18 cellular contexts compared by ENCODE assay signal in the genomic region with DNA sequence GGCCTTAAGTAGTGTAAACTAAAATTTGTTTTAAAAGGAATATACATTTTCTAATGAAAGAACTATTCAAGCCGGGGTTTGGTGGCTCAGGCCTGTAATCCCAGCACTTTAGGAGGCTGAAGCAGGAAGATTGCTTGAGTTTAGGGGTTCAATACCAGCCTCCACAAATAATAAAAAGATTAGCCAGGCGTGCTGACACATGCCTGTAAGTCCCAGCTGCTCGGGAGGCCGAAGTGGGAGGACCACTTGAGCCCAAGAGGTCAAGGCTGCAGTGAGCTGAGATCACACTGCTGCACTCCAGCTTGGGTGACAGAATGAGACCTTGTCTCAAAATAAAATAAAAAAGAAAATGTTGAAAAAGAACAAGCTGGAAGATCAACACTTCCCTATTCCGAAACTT. TPM values are rescaled to one million over a fixed set of nuclear protein-coding genes. Genes with fewer than 3 reads are reported as not detected.
DNase-seq lines count a peak whose midpoint lies in the region; ATAC-seq and TF ChIP-seq lines count a peak whose summit lies in the region.
"Had no signal": no experiment of that assay in that cellular context is flagged by ENCODE, and none has a peak within 500 bp of the region (broad histone marks: within the 10 kb centered on the region; RNA-seq: fewer than 3 reads in every experiment).

No MANE protein-coding gene starts in this region.

- H3K4me3 ChIP-seq in GM23338 (no peak overlapping the region), HUES6 (ENCODE audit: low read depth, low read length) (no peak overlapping the region)
- H3K4me3 ChIP-seq: BLaER1 treated with 17β-estradiol and CSF1 and Interleukin-3, amounts not matched to agents 10 nM and 100 nM had no signal

- no peaks in the 10 kb centered on the region for H3K9me2 ChIP-seq in GM23338 (ENCODE audit: insufficient read depth)

- H4K20me1 ChIP-seq in GM23338 (replicated peaks; ENCODE audit: insufficient read depth): peaks cover 33% of the 10 kb centered on the region

- no peak overlapping the region for H2AFZ ChIP-seq in GM23338

- H3K9me3 Mint-ChIP-seq in GM23338 (no peaks in the 10 kb centered on the region), mesothelial cell of epicardium (peaks cover 4% of the 10 kb centered on the region), type B pancreatic cell (no peaks in the 10 kb centered on the region)
- no peaks in the 10 kb centered on the region for H3K9me3 Mint-ChIP-seq in natural killer cell treated with Interleukin-12 subunit alpha and Interleukin-12 subunit beta and Interleukin-15 and Interleukin-18, amount 100 ng/mL, for 72 hours
- H3K9me3 Mint-ChIP-seq: CD8-positive, alpha-beta T cell; IgD-negative memory B cell had no signal

- 0 out of 2 replicates have a peak overlapping the region, but pooled peaks have one; percentile 16 for H3K27ac Mint-ChIP-seq in GM23338
- peak overlapping the region; percentile 9 for H3K27ac Mint-ChIP-seq in mesothelial cell of epicardium
- peak overlapping the region; percentile 23 for H3K27ac Mint-ChIP-seq in type B pancreatic cell
- H3K27ac Mint-ChIP-seq in natural killer cell treated with Interleukin-12 subunit alpha and Interleukin-12 subunit beta and Interleukin-15 and Interleukin-18, amount 100 ng/mL, for 72 hours: no peak overlapping the region
- H3K27ac Mint-ChIP-seq: B cell; CD8-positive, alpha-beta T cell; IgD-negative memory B cell had no signal

- H3K36me3 Mint-ChIP-seq in GM23338 (ENCODE audit: low read depth): peaks cover 77% of the 10 kb centered on the region
- H3K36me3 Mint-ChIP-seq in mesothelial cell of epicardium: peaks cover 54% of the 10 kb centered on the region
- H3K36me3 Mint-ChIP-seq in type B pancreatic cell: peaks cover 39% of the 10 kb centered on the region
- H3K36me3 Mint-ChIP-seq in natural killer cell treated with Interleukin-12 subunit alpha and Interleukin-12 subunit beta and Interleukin-15 and Interleukin-18, amount 100 ng/mL, for 72 hours: peaks cover 37% of the 10 kb centered on the region

- H3K9me3 ChIP-seq in HUES6 (ENCODE audit: control insufficient read depth, insufficient read depth, low read depth, low read length): no peaks in the 10 kb centered on the region
- H3K9me3 ChIP-seq: BLaER1 treated with 17β-estradiol and CSF1 and Interleukin-3, amounts not matched to agents 10 nM and 100 nM had no signal

- H3K4me3 Mint-ChIP-seq in GM23338: no peak overlapping the region
- no peak overlapping the region for H3K4me3 Mint-ChIP-seq in mesothelial cell of epicardium
- no peak overlapping the region for H3K4me3 Mint-ChIP-seq in type B pancreatic cell
- no peak overlapping the region for H3K4me3 Mint-ChIP-seq in natural killer cell treated with Interleukin-12 subunit alpha and Interleukin-12 subunit beta and Interleukin-15 and Interleukin-18, amount 100 ng/mL, for 72 hours
- H3K4me3 Mint-ChIP-seq: B cell; CD8-positive, alpha-beta T cell; IgD-negative memory B cell had no signal

- peaks cover 8% of the 10 kb centered on the region; the same call in 1 of the 2 replicates for H3F3A ChIP-seq in GM23338 (replicated peaks; ENCODE audit: low read depth)

- no peak overlapping the region for H3K4me2 ChIP-seq in GM23338
- H3K4me2 ChIP-seq: BLaER1 treated with 17β-estradiol and CSF1 and Interleukin-3, amounts not matched to agents 10 nM and 100 nM had no signal

- peaks cover 84% of the 10 kb centered on the region for H3K79me2 ChIP-seq in GM23338 (replicated peaks; ENCODE audit: insufficient read depth)

- no peaks in the 10 kb centered on the region; the same call in 1 of the 2 replicates for H3K4me1 ChIP-seq in GM23338 (ENCODE audit: insufficient read depth)
- no peaks in the 10 kb centered on the region for H3K4me1 ChIP-seq in HUES6 (ENCODE audit: control insufficient read depth, insufficient read depth, low read length)
- H3K4me1 ChIP-seq: BLaER1 treated with 17β-estradiol and CSF1 and Interleukin-3, amounts not matched to agents 10 nM and 100 nM had no signal

- no peak for ATAC-seq in GM23338
- no peak for ATAC-seq in natural killer cell treated with Interleukin-12 subunit alpha and Interleukin-12 subunit beta and Interleukin-15 and Interleukin-18, amount 100 ng/mL, for 72 hours
- ATAC-seq: CD8-positive, alpha-beta T cell had no signal

- TF ChIP-seq CTCF in GM23338 (conservative IDR thresholded peaks at IDR 0.05; ENCODE audit: low read depth in 2 of 2) (no peak), mesothelial cell of epicardium (IDR thresholded peaks at IDR 0.05; ENCODE audit: unreplicated experiment) (no peak), type B pancreatic cell (conservative IDR thresholded peaks at IDR 0.05) (no peak)

- H3K27me3 ChIP-seq in GM23338 (ENCODE audit: insufficient read depth) (no peaks in the 10 kb centered on the region), HUES6 (ENCODE audit: control insufficient read depth, insufficient read depth, low read length) (no peaks in the 10 kb centered on the region)
- H3K27me3 ChIP-seq: BLaER1 treated with 17β-estradiol and CSF1 and Interleukin-3, amounts not matched to agents 10 nM and 100 nM had no signal

- peaks cover 52% of the 10 kb centered on the region for H3K36me3 ChIP-seq in GM23338 (ENCODE audit: insufficient read depth)
- H3K36me3 ChIP-seq in HUES6 (ENCODE audit: control insufficient read depth, insufficient read depth, low read length): peaks cover 95% of the 10 kb centered on the region

- H3K9ac ChIP-seq in HUES6 (ENCODE audit: low read length): no peak overlapping the region

- H3K4me1 Mint-ChIP-seq in GM23338 (peaks cover 4% of the 10 kb centered on the region; the same call in 2 of the 3 replicates), mesothelial cell of epicardium (no peaks in the 10 kb centered on the region), type B pancreatic cell (ENCODE audit: unreplicated experiment) (no peaks in the 10 kb centered on the region)
- H3K4me1 Mint-ChIP-seq in natural killer cell treated with Interleukin-12 subunit alpha and Interleukin-12 subunit beta and Interleukin-15 and Interleukin-18, amount 100 ng/mL, for 72 hours (ENCODE audit: low read depth in 2 of 2): peaks cover 6 to 15% of the 10 kb centered on the region in 2 donors

- peaks cover 3% of the 10 kb centered on the region for H3K27me3 Mint-ChIP-seq in GM23338 (ENCODE audit: insufficient read depth, low read depth, poor library complexity)
- H3K27me3 Mint-ChIP-seq in mesothelial cell of epicardium (ENCODE audit: low read depth): no peaks in the 10 kb centered on the region
- no peaks in the 10 kb centered on the region for H3K27me3 Mint-ChIP-seq in type B pancreatic cell
- H3K27me3 Mint-ChIP-seq in natural killer cell treated with Interleukin-12 subunit alpha and Interleukin-12 subunit beta and Interleukin-15 and Interleukin-18, amount 100 ng/mL, for 72 hours: no peaks in the 10 kb centered on the region
- H3K27me3 Mint-ChIP-seq: B cell, IgD-negative memory B cell had no signal

- no peak overlapping the region; the same call in 1 of the 2 replicates for H3K27ac ChIP-seq in GM23338 (ENCODE audit: low read depth)
- peak overlapping the region; percentile 26; the same call in 1 of the 2 replicates for H3K27ac ChIP-seq in HUES6 (ENCODE audit: low read depth, low read length)
- H3K27ac ChIP-seq: BLaER1 treated with 17β-estradiol and CSF1 and Interleukin-3, amounts not matched to agents 10 nM and 100 nM; HL-60 had no signal

- DNase-seq in GM23338 (ENCODE audit: low spot score) (no peak), mesothelial cell of epicardium (ENCODE audit: low spot score in 2 of 2, unreplicated experiment in 2 of 2) (no peak), type B pancreatic cell (ENCODE audit: extremely low spot score, unreplicated experiment) (no peak), epidermal melanocyte (ENCODE audit: insufficient read length, low spot score) (no peak), NCI-H748 treated with DMSO at 0.1 percent for 48 hours (lab: John Stamatoyannopoulos, UW) (no peak)
- no peak for DNase-seq in natural killer cell treated with Interleukin-12 subunit alpha and Interleukin-12 subunit beta and Interleukin-15 and Interleukin-18, amount 100 ng/mL, for 72 hours (ENCODE audit: low spot score)
- DNase-seq: 8988T; Calu3; CD8-positive, alpha-beta T cell; DMS79 treated with DMSO at 0.1 percent for 48 hours; GF-D8; HCEC 1CT had no signal

TF ChIP-seq in GM23338, 12 proteins besides CTCF, POLR2A, EP300 and RAD21 (continues in another document):
- TF ChIP-seq ZNF331 (CRISPR knock-in tag; IDR thresholded peaks at IDR 0.05; ENCODE audit: low read depth): no peak

RNA-seq across cellular contexts. Expression of a gene that starts 40.1 kb away (rescaled TPM):
- total RNA-seq in GM23338 (2014; rRNA removed; shearing (Covaris generic)): 4.2 and 5.5 TPM in 2 replicates
- polyA plus RNA-seq in GM23338 (2016; fragmentation: Nextera tagmentation; extraction: Ambion mirVana): 1.3 and 1.8 TPM in 2 replicates
- total RNA-seq in mesothelial cell of epicardium (0.66 to 1.1 TPM (median 1.0 TPM) in 3 replicates), type B pancreatic cell (ENCODE audit: low replicate concordance) (0.38 and 1.9 TPM in 2 replicates)
- under 1 TPM; 0.42 to 0.43 TPM for total RNA-seq in natural killer cell treated with Interleukin-12 subunit alpha and Interleukin-12 subunit beta and Interleukin-15 and Interleukin-18, amount 100 ng/mL, for 72 hours
- total RNA-seq: HT1080 had no signal
- polyA plus RNA-seq: IgD-negative memory B cell had no signal

RNA-seq across cellular contexts. Expression of a gene that starts 48.5 kb away (rescaled TPM):
- 65.5 and 70.7 TPM in 2 replicates for total RNA-seq in GM23338 (2014; rRNA removed; shearing (Covaris generic))
- polyA plus RNA-seq in GM23338 (2016; fragmentation: Nextera tagmentation; extraction: Ambion mirVana): 35.8 and 40.4 TPM in 2 replicates
- total RNA-seq in mesothelial cell of epicardium (74.8 to 77.8 TPM (median 76.9 TPM) in 3 replicates), type B pancreatic cell (ENCODE audit: low replicate concordance) (68.0 and 86.8 TPM in 2 replicates)
- 100 to 1,000 TPM in 1 of 2 donors, 10 to 100 TPM in 1; 79.0 to 132 TPM for total RNA-seq in natural killer cell treated with Interleukin-12 subunit alpha and Interleukin-12 subunit beta and Interleukin-15 and Interleukin-18, amount 100 ng/mL, for 72 hours

Comparison
In these comparisons a context has a peak if more than half of its experiments do, and no peak if none do; other contexts are left out.
1. H3K27ac Mint-ChIP-seq: peak in GM23338 (single experiment), mesothelial cell of epicardium (single experiment) and type B pancreatic cell (single experiment); none in natural killer cell treated with Interleukin-12 subunit alpha and Interleukin-12 subunit beta and Interleukin-15 and Interleukin-18, amount 100 ng/mL, for 72 hours (0 of 2).